ENCODE assay signal across 13 cellular contexts in genomic region chr18:58308463-58308862, GRCh38.
"Had no signal": no experiment of that assay in that cellular context is flagged by ENCODE, and none has a peak within 500 bp of the region (broad histone marks: within the 10 kb centered on the region; RNA-seq: fewer than 3 reads in every experiment).

No MANE protein-coding gene starts in this region.

- H3K36me3 Mint-ChIP-seq: naive thymus-derived CD8-positive, alpha-beta T cell had no signal

- DNase-seq: activated CD4-positive, alpha-beta T cell treated with anti-CD3 and anti-CD28 coated beads for 48 hours; activated CD8-positive, alpha-beta T cell treated with anti-CD3 and anti-CD28 coated beads, Interleukin-2, amount 10 ng/mL, durations not matched to agents 7 days and 5 days; activated naive CD4-positive, alpha-beta T cell treated with Interleukin-2 at 50 U/mL for 16 hours; activated naive CD8-positive, alpha-beta T cell treated with anti-CD3 and anti-CD28 coated beads, Interleukin-2, amount 50 U/mL, for 24 hours; effector memory CD4-positive, alpha-beta T cell; kidney; naive thymus-derived CD8-positive, alpha-beta T cell; occipital lobe; stimulated activated CD4-positive, alpha-beta T cell treated with anti-CD3 and anti-CD28 coated beads, Interleukin-2, amount 100 ng/mL, for 48 hours had no signal

- H3K27ac Mint-ChIP-seq: activated CD8-positive, alpha-beta T cell treated with anti-CD3 and anti-CD28 coated beads, Interleukin-2, amount 10 ng/mL, durations not matched to agents 7 days and 5 days; activated naive CD8-positive, alpha-beta T cell treated with anti-CD3 and anti-CD28 coated beads, Interleukin-2, amount 50 U/mL, for 24 hours; progenitor cell of endocrine pancreas had no signal

- H3K36me3 ChIP-seq: vagina had no signal

- H3K4me3 ChIP-seq: vagina had no signal

- H3K4me3 Mint-ChIP-seq: activated CD8-positive, alpha-beta T cell treated with anti-CD3 and anti-CD28 coated beads, Interleukin-2, amount 10 ng/mL, durations not matched to agents 7 days and 5 days; activated naive CD8-positive, alpha-beta T cell treated with anti-CD3 and anti-CD28 coated beads, Interleukin-2, amount 50 U/mL, for 24 hours had no signal

- H3K27me3 ChIP-seq: vagina had no signal

- H3K9me3 ChIP-seq: vagina had no signal

- FAIRE-seq: astrocyte, frontal cortex, kidney had no signal

- ATAC-seq: activated CD8-positive, alpha-beta T cell treated with anti-CD3 and anti-CD28 coated beads, Interleukin-2, amount 10 ng/mL, durations not matched to agents 7 days and 5 days; activated naive CD8-positive, alpha-beta T cell treated with anti-CD3 and anti-CD28 coated beads, Interleukin-2, amount 50 U/mL, for 24 hours; naive thymus-derived CD8-positive, alpha-beta T cell had no signal

- H3K27me3 Mint-ChIP-seq: naive thymus-derived CD8-positive, alpha-beta T cell; progenitor cell of endocrine pancreas had no signal
